In the genomic region with DNA sequence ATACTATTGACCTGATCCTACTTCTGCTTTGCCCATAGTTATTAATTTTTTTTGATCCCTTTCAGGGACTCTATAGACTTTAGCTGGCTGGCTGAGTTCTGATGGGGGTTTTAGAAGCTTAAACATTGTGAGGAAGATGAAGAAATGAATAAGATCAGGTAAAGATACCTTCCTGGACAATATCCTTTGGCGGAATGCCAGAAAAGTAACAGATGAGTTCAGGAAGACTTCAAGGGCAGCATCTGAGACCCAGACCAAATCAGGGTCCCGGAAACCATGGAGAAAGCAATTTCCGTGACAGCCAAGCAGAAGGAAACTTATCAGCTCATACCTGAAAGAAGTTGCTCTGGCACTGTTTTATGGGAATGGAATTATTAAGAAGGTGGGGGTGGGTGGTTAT, we compare ENCODE assay signal across 22 cellular contexts.
A peak's percentile ranks its signal among the peaks of the same experiment; 100 is the strongest.
DNase-seq lines count a peak whose midpoint lies in the region; ATAC-seq, FAIRE-seq and TF ChIP-seq lines count a peak whose summit lies in the region.
"Had no signal": no experiment of that assay in that cellular context is flagged by ENCODE, and none has a peak within 500 bp of the region (broad histone marks: within the 10 kb centered on the region; RNA-seq: fewer than 3 reads in every experiment).

No MANE protein-coding gene starts in this region.

- H3K4me3 Mint-ChIP-seq in activated naive CD8-positive, alpha-beta T cell treated with anti-CD3 and anti-CD28 coated beads, Interleukin-2, amount 10 ng/mL, durations not matched to agents 7 days and 5 days = peak overlapping the region; percentile 66
- peak overlapping the region; percentile 8 for H3K4me3 Mint-ChIP-seq in stimulated activated effector memory CD8-positive, alpha-beta T cell treated with anti-CD3 and anti-CD28 coated beads, Interleukin-12 subunit alpha, Interleukin-12 subunit beta, amount 100 ng/mL, for 72 hours

- H3K9me3 ChIP-seq in HepG2 (ENCODE audit: low read length) (no peaks in the 10 kb centered on the region), right lobe of liver (no peaks in the 10 kb centered on the region), stomach (no peaks in the 10 kb centered on the region)
- H3K9me3 ChIP-seq: transverse colon had no signal

- no peak overlapping the region for H3K4me2 ChIP-seq in HepG2 (ENCODE audit: low read depth, low read length)
- H3K4me2 ChIP-seq: PC-9 had no signal

- TF ChIP-seq CTCF in HepG2 (CRISPR knock-in tag; IDR thresholded peaks at IDR 0.05) (no peak), right lobe of liver (IDR thresholded peaks at IDR 0.05) (no peak), stomach (IDR thresholded peaks at IDR 0.05) (no peak)

- H3K9ac ChIP-seq in HepG2 (ENCODE audit: insufficient read depth, low read depth, low read length) = no peak overlapping the region
- H3K9ac ChIP-seq: GM23248 had no signal

- ATAC-seq in HepG2 (no peak), right lobe of liver (no peak)
- no peak for ATAC-seq in activated naive CD8-positive, alpha-beta T cell treated with anti-CD3 and anti-CD28 coated beads, Interleukin-2, amount 10 ng/mL, durations not matched to agents 7 days and 5 days (ENCODE audit: low read depth)
- no peak for ATAC-seq in stimulated activated effector memory CD8-positive, alpha-beta T cell treated with anti-CD3 and anti-CD28 coated beads, Interleukin-12 subunit alpha, Interleukin-12 subunit beta, amount 100 ng/mL, for 72 hours
- ATAC-seq: left ventricle myocardium superior had no signal

- TF ChIP-seq RAD21 in HepG2 (CRISPR knock-in tag; IDR thresholded peaks at IDR 0.05) = no peak

- no peak overlapping the region for H3K27ac ChIP-seq in HepG2 (ENCODE audit: extremely low read length, insufficient read depth, low read length)
- H3K27ac ChIP-seq in right lobe of liver = no peak overlapping the region
- no peak overlapping the region for H3K27ac ChIP-seq in stomach
- H3K27ac ChIP-seq: brain microvascular endothelial cell, epithelial cell of prostate, GM23248, HL-60, PC-9, transverse colon had no signal

- H4K20me1 ChIP-seq in HepG2 (ENCODE audit: insufficient read depth, low read length) = no peaks in the 10 kb centered on the region

- H3K36me3 ChIP-seq in HepG2 (replicated peaks in 1 of 2; ENCODE audit: control insufficient read depth in 1 of 2, insufficient read depth in 2 of 2, low read length in 2 of 2) = 0 out of 5 replicates have a peak, but pooled peaks cover 0 to 1% of the 10 kb centered on the region in 2 experiments
- no peaks in the 10 kb centered on the region for H3K36me3 ChIP-seq in right lobe of liver
- H3K36me3 ChIP-seq in stomach = no peaks in the 10 kb centered on the region
- H3K36me3 ChIP-seq: brain microvascular endothelial cell, transverse colon had no signal

- peak overlapping the region; percentile 92 for H3K27ac Mint-ChIP-seq in activated naive CD8-positive, alpha-beta T cell treated with anti-CD3 and anti-CD28 coated beads, Interleukin-2, amount 10 ng/mL, durations not matched to agents 7 days and 5 days
- peak overlapping the region; percentile 11 for H3K27ac Mint-ChIP-seq in stimulated activated effector memory CD8-positive, alpha-beta T cell treated with anti-CD3 and anti-CD28 coated beads, Interleukin-12 subunit alpha, Interleukin-12 subunit beta, amount 100 ng/mL, for 72 hours

- H3K4me1 ChIP-seq in HepG2 (ENCODE audit: insufficient read depth, low read length) (peaks cover 7% of the 10 kb centered on the region; the same call in 1 of the 2 replicates), right lobe of liver (no peaks in the 10 kb centered on the region), stomach (peaks cover 0 to 12% (median 6%) of the 10 kb centered on the region in 4 donors)

- peaks cover 23% of the 10 kb centered on the region for H3K36me3 Mint-ChIP-seq in activated naive CD8-positive, alpha-beta T cell treated with anti-CD3 and anti-CD28 coated beads, Interleukin-2, amount 10 ng/mL, durations not matched to agents 7 days and 5 days
- no peaks in the 10 kb centered on the region for H3K36me3 Mint-ChIP-seq in stimulated activated effector memory CD8-positive, alpha-beta T cell treated with anti-CD3 and anti-CD28 coated beads, Interleukin-12 subunit alpha, Interleukin-12 subunit beta, amount 100 ng/mL, for 72 hours

- CTCF ChIA-PET in HepG2 (lab: Yijun Ruan, JAX; ENCODE audit: low intra/inter-chr PET ratio, low total read pairs) = no interaction called here

- H3K4me3 ChIP-seq in HepG2 (replicated peaks in 1 of 3; ENCODE audit: insufficient read depth in 1 of 3, low read depth in 2 of 3, low read length in 3 of 3) = no peak overlapping the region
- H3K4me3 ChIP-seq in right lobe of liver = no peak overlapping the region
- no peak overlapping the region for H3K4me3 ChIP-seq in stomach
- H3K4me3 ChIP-seq: GM23248, PC-9, transverse colon had no signal

- 99% methylated on average over 3 of the region's 3 CpGs for WGBS in HepG2 (ENCODE audit: low lambda C conversion rate)
- 85% methylated on average over 3 of the region's 3 CpGs for WGBS in right lobe of liver (ENCODE audit: insufficient coverage, low coverage, low lambda C conversion rate, missing lambda C conversion rate)
- WGBS in stomach, 5 donors = 89 to 95% (median 92%) methylated on average over 3 of the region's 3 CpGs

- no peak overlapping the region for H2AFZ ChIP-seq in HepG2 (ENCODE audit: low read length)
- H2AFZ ChIP-seq: GM23248, PC-9 had no signal

- H3K9me3 Mint-ChIP-seq in activated naive CD8-positive, alpha-beta T cell treated with anti-CD3 and anti-CD28 coated beads, Interleukin-2, amount 10 ng/mL, durations not matched to agents 7 days and 5 days = peaks cover 1% of the 10 kb centered on the region
- H3K9me3 Mint-ChIP-seq in stimulated activated effector memory CD8-positive, alpha-beta T cell treated with anti-CD3 and anti-CD28 coated beads, Interleukin-12 subunit alpha, Interleukin-12 subunit beta, amount 100 ng/mL, for 72 hours = no peaks in the 10 kb centered on the region

- H3K4me1 Mint-ChIP-seq in activated naive CD8-positive, alpha-beta T cell treated with anti-CD3 and anti-CD28 coated beads, Interleukin-2, amount 10 ng/mL, durations not matched to agents 7 days and 5 days = peaks cover 81% of the 10 kb centered on the region
- peaks cover 72% of the 10 kb centered on the region for H3K4me1 Mint-ChIP-seq in stimulated activated effector memory CD8-positive, alpha-beta T cell treated with anti-CD3 and anti-CD28 coated beads, Interleukin-12 subunit alpha, Interleukin-12 subunit beta, amount 100 ng/mL, for 72 hours

- DNase-seq in NCI-H82 (lab: John Stamatoyannopoulos, UW) (peak; percentile 39), NCI-H82 treated with DMSO at 0.1 percent for 48 hours (lab: John Stamatoyannopoulos, UW; ENCODE audit: unreplicated experiment) (no peak), HepG2 (ENCODE audit: low spot score) (no peak), right lobe of liver (no peak), stomach (no peak), activated gamma-delta T cell (lab: John Stamatoyannopoulos, UW) (no peak)
- no peak for DNase-seq in activated naive CD8-positive, alpha-beta T cell treated with anti-CD3 and anti-CD28 coated beads, Interleukin-2, amount 10 ng/mL, durations not matched to agents 7 days and 5 days
- DNase-seq in stimulated activated effector memory CD8-positive, alpha-beta T cell treated with anti-CD3 and anti-CD28 coated beads, Interleukin-12 subunit alpha, Interleukin-12 subunit beta, amount 100 ng/mL, for 72 hours (ENCODE audit: low spot score in 2 of 2) = no peak
- DNase-seq: 8988T, amniotic stem cell, brain microvascular endothelial cell, GM23248, left ventricle myocardium superior, NCI-H1048, NCI-H1694, nucleus accumbens, PC-9, Right ventricle myocardium superior, transverse colon had no signal

- POLR2A ChIA-PET in HepG2 (lab: Yijun Ruan, JAX) = no interaction called here
- POLR2A ChIA-PET in activated naive CD8-positive, alpha-beta T cell treated with anti-CD3 and anti-CD28 coated beads, Interleukin-2, amount 10 ng/mL, durations not matched to agents 7 days and 5 days (lab: Charles Lee) = interaction anchor here (0.6 to 8.9 kb wide), 17 partner anchors 10 to 925 kb away, joined by 3 to 104 read pairs (median 4); partner anchors contain the start of genes BLZF1, NME7 and XCL2

- TF ChIP-seq POLR2A in HepG2 (IDR thresholded peaks at IDR 0.05; ENCODE audit: insufficient read depth in 1 of 2, low read depth in 2 of 2, low read length in 2 of 2) = no peak
- no peak for TF ChIP-seq POLR2A in right lobe of liver (IDR thresholded peaks at IDR 0.05)
- no peak for TF ChIP-seq POLR2A in stomach (IDR thresholded peaks at IDR 0.05)

- no TSS peak for BruUV-seq in HepG2 (replicated peaks; lab: Mats Ljungman, UMichigan)

- in situ Hi-C loops in HepG2 (cut with HindIII; ENCODE audit: extremely low pct_ligation_motif_present, low pct_unique_long_range_greater_than_20kb) = loop anchor here (5.0 kb wide), 1 partner anchor 124 kb away; no protein-coding TSS in a partner anchor

- FAIRE-seq in HepG2 (lab: Jason Lieb, UNC) = no peak
- FAIRE-seq: islet of Langerhans had no signal

- intact Hi-C loops in HepG2 (cut with micrococcal nuclease; ENCODE audit: unreplicated experiment) = loop anchor here (5.0 kb wide), 1 partner anchor 114 kb away; no protein-coding TSS in a partner anchor
- intact Hi-C loops in right lobe of liver (cut with DNase I) = no loop called here
- intact Hi-C loops in stomach (cut with DNase I; ENCODE audit: low total_unique reads) = no loop called here

- no peaks in the 10 kb centered on the region for H3K27me3 Mint-ChIP-seq in activated naive CD8-positive, alpha-beta T cell treated with anti-CD3 and anti-CD28 coated beads, Interleukin-2, amount 10 ng/mL, durations not matched to agents 7 days and 5 days

- H3K27me3 ChIP-seq in HepG2 (ENCODE audit: control insufficient read depth in 1 of 2, insufficient read depth in 2 of 2, low read length in 2 of 2) (no peaks in the 10 kb centered on the region), right lobe of liver (no peaks in the 10 kb centered on the region), stomach (no peaks in the 10 kb centered on the region)
- H3K27me3 ChIP-seq: brain microvascular endothelial cell, transverse colon had no signal

- no peak for TF ChIP-seq EP300 in HepG2 (IDR thresholded peaks at IDR 0.05; ENCODE audit: low read depth in 2 of 2, low read length in 2 of 2)
- TF ChIP-seq EP300 in HepG2 (CRISPR knock-in tag; IDR thresholded peaks at IDR 0.05; ENCODE audit: borderline replicate concordance) = no peak
- TF ChIP-seq EP300 in stomach (IDR thresholded peaks at IDR 0.05) = no peak

- H3K79me2 ChIP-seq in HepG2 (ENCODE audit: insufficient read depth, low read length) = no peaks in the 10 kb centered on the region

TF ChIP-seq in HepG2, 621 proteins besides CTCF, POLR2A, EP300 and RAD21:
- TF ChIP-seq FIP1L1 (IDR thresholded peaks at IDR 0.05; ENCODE audit: borderline replicate concordance, insufficient read depth, low read depth, low read length) (no peak), LCORL (IDR thresholded peaks at IDR 0.05) (peak; percentile 59; the same call in 1 of the 2 replicates), LCORL (CRISPR knock-in tag; IDR thresholded peaks at IDR 0.05) (no peak), ZNF24 (IDR thresholded peaks at IDR 0.05) (no peak), PCBP2 (optimal IDR thresholded peaks at IDR 0.05; ENCODE audit: low read depth, low read length, poor library complexity, severe bottlenecking) (no peak)
TF ChIP-seq in HepG2: peak in this region for 1.
